ENCODE assay signal across 26 cellular contexts in genomic region chr12:126112141-126112540, GRCh38.
"Had no signal": no experiment of that assay in that cellular context is flagged by ENCODE, and none has a peak within 500 bp of the region (broad histone marks: within the 10 kb centered on the region; RNA-seq: fewer than 3 reads in every experiment).

No MANE protein-coding gene starts in this region.

- H3K4me1 ChIP-seq: parathyroid adenoma, psoas muscle, right lobe of liver, stomach, thyroid gland, tibial nerve, upper lobe of left lung had no signal

- H3K9me3 ChIP-seq: ovary, psoas muscle, right lobe of liver, sigmoid colon, thoracic aorta, thyroid gland, tibial nerve, upper lobe of left lung, vagina had no signal

- H3K4me3 Mint-ChIP-seq: natural killer cell; nephron; neural progenitor cell; stimulated activated effector memory CD8-positive, alpha-beta T cell treated with anti-CD3 and anti-CD28 coated beads, Interleukin-12 subunit alpha, Interleukin-12 subunit beta, amount 100 ng/mL, for 72 hours; stimulated activated naive B cell treated with anti-CD40 and anti-IgM and Interleukin-4, amounts not matched to agents 10 μg/mL and 1 μg/mL and 100 μg/mL, for 72 hours; stimulated activated naive CD8-positive, alpha-beta T cell treated with anti-CD3 and anti-CD28 coated beads, Interleukin-15, Interleukin-2, amounts not matched to agents 100 ng/mL and 50 ng/mL, for 24 hours had no signal

- H3K4me1 Mint-ChIP-seq: natural killer cell; nephron; stimulated activated effector memory CD8-positive, alpha-beta T cell treated with anti-CD3 and anti-CD28 coated beads, Interleukin-12 subunit alpha, Interleukin-12 subunit beta, amount 100 ng/mL, for 72 hours; stimulated activated naive B cell treated with anti-CD40 and anti-IgM and Interleukin-4, amounts not matched to agents 10 μg/mL and 1 μg/mL and 100 μg/mL, for 72 hours had no signal

- H3K9me3 Mint-ChIP-seq: nephron had no signal

- H3K4me3 ChIP-seq: neural progenitor cell, ovary, psoas muscle, right lobe of liver, sigmoid colon, stomach, thoracic aorta, thyroid gland, tibial nerve, upper lobe of left lung, vagina had no signal

- ATAC-seq: natural killer cell; psoas muscle; right cardiac atrium; right lobe of liver; stimulated activated effector memory CD8-positive, alpha-beta T cell treated with anti-CD3 and anti-CD28 coated beads, Interleukin-12 subunit alpha, Interleukin-12 subunit beta, amount 100 ng/mL, for 72 hours; stimulated activated naive B cell treated with anti-CD40 and anti-IgM and Interleukin-4, amounts not matched to agents 10 μg/mL and 1 μg/mL and 100 μg/mL, for 72 hours had no signal

- H3K36me3 ChIP-seq: neural progenitor cell, ovary, right lobe of liver, sigmoid colon, stomach, thoracic aorta, thyroid gland, tibial nerve, upper lobe of left lung, vagina had no signal

- H3K9ac ChIP-seq: neural progenitor cell, parathyroid adenoma had no signal

- H3K36me3 Mint-ChIP-seq: natural killer cell; stimulated activated effector memory CD8-positive, alpha-beta T cell treated with anti-CD3 and anti-CD28 coated beads, Interleukin-12 subunit alpha, Interleukin-12 subunit beta, amount 100 ng/mL, for 72 hours; stimulated activated naive B cell treated with anti-CD40 and anti-IgM and Interleukin-4, amounts not matched to agents 10 μg/mL and 1 μg/mL and 100 μg/mL, for 72 hours had no signal

- DNase-seq: natural killer cell; occipital lobe; ovary; posterior cingulate gyrus; psoas muscle; right cardiac atrium; right lobe of liver; sigmoid colon; small intestine; stimulated activated CD4-positive, alpha-beta T cell treated with anti-CD3 and anti-CD28 coated beads, Interleukin-15, amount 100 ng/mL, for 24 hours; stimulated activated CD4-positive, alpha-beta T cell treated with anti-CD3 and anti-CD28 coated beads, Interleukin-2, amount 100 ng/mL, for 24 hours; stimulated activated CD4-positive, alpha-beta T cell treated with anti-CD3 and anti-CD28 coated beads, Interleukin-2, amount 100 ng/mL, for 48 hours; stimulated activated CD4-positive, alpha-beta T cell treated with anti-CD3 and anti-CD28 coated beads, Interleukin-4, amount 100 ng/mL, for 24 hours; stimulated activated naive B cell treated with anti-CD40 and anti-IgM and Interleukin-4, amounts not matched to agents 10 μg/mL and 1 μg/mL and 100 μg/mL, for 72 hours; stimulated activated naive CD4-positive, alpha-beta T cell treated with Interleukin-2 at 50 U/mL for 16 hours; stomach; thyroid gland; upper lobe of left lung had no signal

- H3K27me3 ChIP-seq: neural progenitor cell, ovary, right lobe of liver, sigmoid colon, stomach, thyroid gland, tibial nerve, upper lobe of left lung, vagina had no signal

- H3K27me3 Mint-ChIP-seq: stimulated activated naive B cell treated with anti-CD40 and anti-IgM and Interleukin-4, amounts not matched to agents 10 μg/mL and 1 μg/mL and 100 μg/mL, for 72 hours; stimulated activated naive CD8-positive, alpha-beta T cell treated with anti-CD3 and anti-CD28 coated beads, Interleukin-15, Interleukin-2, amounts not matched to agents 100 ng/mL and 50 ng/mL, for 24 hours had no signal

- H3K27ac ChIP-seq: neural progenitor cell, ovary, parathyroid adenoma, psoas muscle, right lobe of liver, sigmoid colon, stomach, thoracic aorta, thyroid gland, tibial nerve, upper lobe of left lung, vagina had no signal
